In the genomic region with DNA sequence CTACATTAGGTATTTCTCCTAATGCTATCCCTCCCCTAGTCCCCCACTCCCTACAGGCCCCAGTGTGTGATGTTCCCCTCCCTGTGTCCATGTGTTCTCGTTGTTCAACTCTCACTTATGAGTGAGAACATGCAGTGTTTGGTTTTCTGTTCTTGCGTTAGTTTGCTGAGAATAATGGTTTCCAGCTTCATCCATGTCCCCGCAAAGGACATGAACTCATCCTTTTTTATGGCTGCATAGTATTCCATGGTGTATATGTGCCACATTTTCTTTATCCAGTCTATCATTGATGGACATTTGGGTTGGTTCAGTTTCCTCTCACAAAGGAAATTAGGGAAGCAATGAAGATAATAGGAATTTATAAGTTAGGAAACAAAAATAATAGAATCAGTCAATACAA, we compare ENCODE assay signal across 8 cellular contexts. TPM values are rescaled to one million over a fixed set of nuclear protein-coding genes. Genes with fewer than 3 reads are reported as not detected.
DNase-seq lines count a peak whose midpoint lies in the region; ATAC-seq and TF ChIP-seq lines count a peak whose summit lies in the region.
"Not testable (repeated sequence)": the region's sequence is repeated elsewhere in the genome, so short reads cannot be mapped to it uniquely, and the experiment has no call there.

No MANE protein-coding gene starts in this region.

- not testable (repeated sequence) for H3K9me3 Mint-ChIP-seq in activated T-cell treated with anti-CD3 and anti-CD28 coated beads, Interleukin-2, amount 50 U/mL, for 24 hours; activated T-helper 1 cell treated with anti-CD3 and anti-CD28 coated beads, Interleukin-12 subunit alpha, Interleukin-12 subunit beta, Interleukin-2, Interleukin-4 antibody, amounts not matched to agents 30 ng/mL and 10 ng/mL and 1 ng/mL, durations not matched to agents 14 hours and 24 hours and 36 hours; activated naive CD8-positive, alpha-beta T cell treated with anti-CD3 and anti-CD28 coated beads, Interleukin-2, amount 50 U/mL, for 24 hours; central memory CD8-positive, alpha-beta T cell; stimulated activated naive CD8-positive, alpha-beta T cell treated with anti-CD3 and anti-CD28 coated beads, Interleukin-15, amount 100 ng/mL, for 72 hours

- intact Hi-C loops in activated T-helper 1 cell treated with anti-CD3 and anti-CD28 coated beads, Interleukin-12 subunit alpha, Interleukin-12 subunit beta, Interleukin-2, Interleukin-4 antibody, amounts not matched to agents 30 ng/mL and 10 ng/mL and 1 ng/mL, durations not matched to agents 14 hours and 24 hours and 36 hours (cut with micrococcal nuclease): not testable (repeated sequence)

- peak overlapping the region; percentile 60; the same call in 1 of the 2 replicates for H3K27ac ChIP-seq in ACC112 (ENCODE audit: low read depth, low read length)
- H3K27ac ChIP-seq in HEK293 (ENCODE audit: extremely low read depth, low read depth, low read length): not testable (repeated sequence)
- peak overlapping the region; percentile 16 for H3K27ac ChIP-seq in neutrophil

- H2AFZ ChIP-seq in ACC112 (ENCODE audit: low read length, unreplicated experiment): not testable (repeated sequence)

- H3K9me3 ChIP-seq in HEK293 (ENCODE audit: control insufficient read depth, insufficient read depth, low read depth, low read length); neutrophil: not testable (repeated sequence)

- TF ChIP-seq CTCF in HEK293 (tag by site-specific recombination; IDR thresholded peaks at IDR 0.05); neutrophil (IDR thresholded peaks at IDR 0.05): not testable (repeated sequence)

- not testable (repeated sequence) for H3K4me3 Mint-ChIP-seq in activated T-cell treated with anti-CD3 and anti-CD28 coated beads, Interleukin-2, amount 50 U/mL, for 24 hours; activated T-helper 1 cell treated with anti-CD3 and anti-CD28 coated beads, Interleukin-12 subunit alpha, Interleukin-12 subunit beta, Interleukin-2, Interleukin-4 antibody, amounts not matched to agents 30 ng/mL and 10 ng/mL and 1 ng/mL, durations not matched to agents 14 hours and 24 hours and 36 hours; activated naive CD8-positive, alpha-beta T cell treated with anti-CD3 and anti-CD28 coated beads, Interleukin-2, amount 50 U/mL, for 24 hours; central memory CD8-positive, alpha-beta T cell; stimulated activated naive CD8-positive, alpha-beta T cell treated with anti-CD3 and anti-CD28 coated beads, Interleukin-15, amount 100 ng/mL, for 72 hours

- H3K36me3 Mint-ChIP-seq in activated T-cell treated with anti-CD3 and anti-CD28 coated beads, Interleukin-2, amount 50 U/mL, for 24 hours (ENCODE audit: low read depth): peaks cover 71% of the 10 kb centered on the region
- H3K36me3 Mint-ChIP-seq in activated T-helper 1 cell treated with anti-CD3 and anti-CD28 coated beads, Interleukin-12 subunit alpha, Interleukin-12 subunit beta, Interleukin-2, Interleukin-4 antibody, amounts not matched to agents 30 ng/mL and 10 ng/mL and 1 ng/mL, durations not matched to agents 14 hours and 24 hours and 36 hours (ENCODE audit: low read depth): peaks cover 60% of the 10 kb centered on the region
- peaks cover 32% of the 10 kb centered on the region for H3K36me3 Mint-ChIP-seq in activated naive CD8-positive, alpha-beta T cell treated with anti-CD3 and anti-CD28 coated beads, Interleukin-2, amount 50 U/mL, for 24 hours (ENCODE audit: low read depth)
- H3K36me3 Mint-ChIP-seq in central memory CD8-positive, alpha-beta T cell (ENCODE audit: insufficient read depth): peaks cover 30% of the 10 kb centered on the region

- H3K27me3 Mint-ChIP-seq in activated T-cell treated with anti-CD3 and anti-CD28 coated beads, Interleukin-2, amount 50 U/mL, for 24 hours; activated T-helper 1 cell treated with anti-CD3 and anti-CD28 coated beads, Interleukin-12 subunit alpha, Interleukin-12 subunit beta, Interleukin-2, Interleukin-4 antibody, amounts not matched to agents 30 ng/mL and 10 ng/mL and 1 ng/mL, durations not matched to agents 14 hours and 24 hours and 36 hours (ENCODE audit: insufficient read depth); activated naive CD8-positive, alpha-beta T cell treated with anti-CD3 and anti-CD28 coated beads, Interleukin-2, amount 50 U/mL, for 24 hours; central memory CD8-positive, alpha-beta T cell; stimulated activated naive CD8-positive, alpha-beta T cell treated with anti-CD3 and anti-CD28 coated beads, Interleukin-15, amount 100 ng/mL, for 72 hours: not testable (repeated sequence)

- CTCF ChIA-PET in HEK293 (lab: Yijun Ruan, JAX): interaction anchor here (0.9 kb wide), 1 partner anchor 16 kb away, joined by 3 read pairs; no protein-coding TSS in a partner anchor

- peaks cover 55% of the 10 kb centered on the region for H3K4me1 Mint-ChIP-seq in activated T-cell treated with anti-CD3 and anti-CD28 coated beads, Interleukin-2, amount 50 U/mL, for 24 hours (ENCODE audit: low read depth)
- H3K4me1 Mint-ChIP-seq in activated T-helper 1 cell treated with anti-CD3 and anti-CD28 coated beads, Interleukin-12 subunit alpha, Interleukin-12 subunit beta, Interleukin-2, Interleukin-4 antibody, amounts not matched to agents 30 ng/mL and 10 ng/mL and 1 ng/mL, durations not matched to agents 14 hours and 24 hours and 36 hours (ENCODE audit: low read depth): peaks cover 54% of the 10 kb centered on the region
- peaks cover 34% of the 10 kb centered on the region for H3K4me1 Mint-ChIP-seq in activated naive CD8-positive, alpha-beta T cell treated with anti-CD3 and anti-CD28 coated beads, Interleukin-2, amount 50 U/mL, for 24 hours
- H3K4me1 Mint-ChIP-seq in central memory CD8-positive, alpha-beta T cell: peaks cover 41% of the 10 kb centered on the region
- peaks cover 36% of the 10 kb centered on the region for H3K4me1 Mint-ChIP-seq in stimulated activated naive CD8-positive, alpha-beta T cell treated with anti-CD3 and anti-CD28 coated beads, Interleukin-15, amount 100 ng/mL, for 72 hours

- peaks cover 13% of the 10 kb centered on the region for H3K79me2 ChIP-seq in ACC112 (ENCODE audit: control insufficient read depth, insufficient read depth, low read length, unreplicated experiment)

- peaks cover 16% of the 10 kb centered on the region for H3K36me3 ChIP-seq in ACC112 (ENCODE audit: insufficient read depth, low read length)
- H3K36me3 ChIP-seq in HEK293 (ENCODE audit: control insufficient read depth in 2 of 2, insufficient read depth in 1 of 2, low read length in 2 of 2): peaks cover 5 to 44% of the 10 kb centered on the region in 2 experiments; a peak in 2 of 3 replicates
- H3K36me3 ChIP-seq in neutrophil: peaks cover 93% of the 10 kb centered on the region

- peaks cover 28% of the 10 kb centered on the region for H3K4me1 ChIP-seq in ACC112 (ENCODE audit: control insufficient read depth, insufficient read depth, low read length, unreplicated experiment)
- not testable (repeated sequence) for H3K4me1 ChIP-seq in HEK293 (ENCODE audit: control insufficient read depth, insufficient read depth, low read length)
- H3K4me1 ChIP-seq in neutrophil (ENCODE audit: control insufficient read depth in 1 of 2, insufficient read depth in 1 of 2, low read depth in 1 of 2, low read length in 1 of 2): peaks cover 7 to 18% of the 10 kb centered on the region in 2 experiments

- not testable (repeated sequence) for DNase-seq in activated T-cell treated with anti-CD3 and anti-CD28 coated beads, Interleukin-2, amount 50 U/mL, for 24 hours; activated T-helper 1 cell treated with anti-CD3 and anti-CD28 coated beads, Interleukin-12 subunit alpha, Interleukin-12 subunit beta, Interleukin-2, Interleukin-4 antibody, amounts not matched to agents 30 ng/mL and 10 ng/mL and 1 ng/mL, durations not matched to agents 14 hours and 24 hours and 36 hours (ENCODE audit: low spot score); activated naive CD8-positive, alpha-beta T cell treated with anti-CD3 and anti-CD28 coated beads, Interleukin-2, amount 50 U/mL, for 24 hours; central memory CD8-positive, alpha-beta T cell (ENCODE audit: low spot score in 2 of 2); stimulated activated naive CD8-positive, alpha-beta T cell treated with anti-CD3 and anti-CD28 coated beads, Interleukin-15, amount 100 ng/mL, for 72 hours

- H3K27me3 ChIP-seq in ACC112 (ENCODE audit: insufficient read depth, low read length); neutrophil: not testable (repeated sequence)

- POLR2A ChIA-PET in HEK293 (lab: Yijun Ruan, JAX): not testable (repeated sequence)

- H3K4me3 ChIP-seq in ACC112 (ENCODE audit: low read depth, low read length); HEK293 (ENCODE audit: low read depth, low read length); neutrophil (ENCODE audit: low read depth in 1 of 2, low read length in 1 of 2): not testable (repeated sequence)

- peak overlapping the region; percentile 44 for H3K27ac Mint-ChIP-seq in activated T-cell treated with anti-CD3 and anti-CD28 coated beads, Interleukin-2, amount 50 U/mL, for 24 hours
- peak overlapping the region; percentile 18 for H3K27ac Mint-ChIP-seq in activated T-helper 1 cell treated with anti-CD3 and anti-CD28 coated beads, Interleukin-12 subunit alpha, Interleukin-12 subunit beta, Interleukin-2, Interleukin-4 antibody, amounts not matched to agents 30 ng/mL and 10 ng/mL and 1 ng/mL, durations not matched to agents 14 hours and 24 hours and 36 hours
- peak overlapping the region; percentile 18 for H3K27ac Mint-ChIP-seq in activated naive CD8-positive, alpha-beta T cell treated with anti-CD3 and anti-CD28 coated beads, Interleukin-2, amount 50 U/mL, for 24 hours
- H3K27ac Mint-ChIP-seq in central memory CD8-positive, alpha-beta T cell (ENCODE audit: low read depth): peak overlapping the region; percentile 52
- peak overlapping the region; percentile 21 to 69 for H3K27ac Mint-ChIP-seq in stimulated activated naive CD8-positive, alpha-beta T cell treated with anti-CD3 and anti-CD28 coated beads, Interleukin-15, amount 100 ng/mL, for 72 hours

- not testable (repeated sequence) for ATAC-seq in activated naive CD8-positive, alpha-beta T cell treated with anti-CD3 and anti-CD28 coated beads, Interleukin-2, amount 50 U/mL, for 24 hours; central memory CD8-positive, alpha-beta T cell (replicated peaks; ENCODE audit: extremely low read depth, poor library complexity, severe bottlenecking); stimulated activated naive CD8-positive, alpha-beta T cell treated with anti-CD3 and anti-CD28 coated beads, Interleukin-15, amount 100 ng/mL, for 72 hours

RNA-seq across cellular contexts. Expression of a gene that starts 1.0 kb away (rescaled TPM):
- 12.5 and 13.9 TPM in 2 replicates for total RNA-seq in activated T-helper 1 cell treated with anti-CD3 and anti-CD28 coated beads, Interleukin-12 subunit alpha, Interleukin-12 subunit beta, Interleukin-2, Interleukin-4 antibody, amounts not matched to agents 30 ng/mL and 10 ng/mL and 1 ng/mL, durations not matched to agents 14 hours and 24 hours and 36 hours

RNA-seq across cellular contexts. Expression of a gene that starts 12.0 kb away (rescaled TPM):
- total RNA-seq in activated T-helper 1 cell treated with anti-CD3 and anti-CD28 coated beads, Interleukin-12 subunit alpha, Interleukin-12 subunit beta, Interleukin-2, Interleukin-4 antibody, amounts not matched to agents 30 ng/mL and 10 ng/mL and 1 ng/mL, durations not matched to agents 14 hours and 24 hours and 36 hours: 0.80 and 1.2 TPM in 2 replicates

RNA-seq across cellular contexts. Expression of a gene that starts 14.9 kb away (rescaled TPM):
- 153 and 159 TPM in 2 replicates for total RNA-seq in activated T-helper 1 cell treated with anti-CD3 and anti-CD28 coated beads, Interleukin-12 subunit alpha, Interleukin-12 subunit beta, Interleukin-2, Interleukin-4 antibody, amounts not matched to agents 30 ng/mL and 10 ng/mL and 1 ng/mL, durations not matched to agents 14 hours and 24 hours and 36 hours

RNA-seq across cellular contexts. Expression of a gene that starts 17.3 kb away (rescaled TPM):
- total RNA-seq in activated T-helper 1 cell treated with anti-CD3 and anti-CD28 coated beads, Interleukin-12 subunit alpha, Interleukin-12 subunit beta, Interleukin-2, Interleukin-4 antibody, amounts not matched to agents 30 ng/mL and 10 ng/mL and 1 ng/mL, durations not matched to agents 14 hours and 24 hours and 36 hours: 7.3 and 8.4 TPM in 2 replicates

RNA-seq across cellular contexts. Expression of a gene that starts 37.2 kb away (rescaled TPM):
- total RNA-seq in activated T-helper 1 cell treated with anti-CD3 and anti-CD28 coated beads, Interleukin-12 subunit alpha, Interleukin-12 subunit beta, Interleukin-2, Interleukin-4 antibody, amounts not matched to agents 30 ng/mL and 10 ng/mL and 1 ng/mL, durations not matched to agents 14 hours and 24 hours and 36 hours: 93.1 and 94.1 TPM in 2 replicates
